Comparison of ENCODE assay signal across 24 cellular contexts in genomic region chr6:105747823-105748405, GRCh38.
"Had no signal": no experiment of that assay in that cellular context is flagged by ENCODE, and none has a peak within 500 bp of the region (broad histone marks: within the 10 kb centered on the region; RNA-seq: fewer than 3 reads in every experiment).

No MANE protein-coding gene starts in this region.

- H3K4me1 Mint-ChIP-seq: central memory CD8-positive, alpha-beta T cell had no signal

- H3K27ac ChIP-seq: breast epithelium, SK-N-MC had no signal

- H3K4me3 ChIP-seq: breast epithelium, SK-N-MC had no signal

- ATAC-seq: activated CD8-positive, alpha-beta T cell treated with anti-CD3 and anti-CD28 coated beads, Interleukin-2, amount 10 ng/mL, durations not matched to agents 7 days and 5 days; WTC11 had no signal

- DNase-seq: activated CD4-positive, alpha-beta T cell treated with anti-CD3 and anti-CD28 coated beads for 48 hours; activated CD4-positive, alpha-beta T cell treated with anti-CD3 and anti-CD28 coated beads, Interleukin-2, amount 50 U/mL, for 4 hours; activated CD4-positive, CD25-positive, alpha-beta regulatory T cell treated with anti-CD3 and anti-CD28 coated beads, Interleukin-2, amount 50 U/mL, for 72 hours; activated CD8-positive, alpha-beta memory T cell treated with anti-CD3 and anti-CD28 coated beads, Interleukin-2, amount 50 U/mL, for 48 hours; activated CD8-positive, alpha-beta T cell treated with anti-CD3 and anti-CD28 coated beads, Interleukin-2, amount 10 ng/mL, durations not matched to agents 7 days and 5 days; activated effector memory CD4-positive, alpha-beta T cell treated with Interleukin-2 at 50 U/mL for 16 hours; activated naive CD4-positive, alpha-beta T cell; activated T-cell treated with anti-CD3 and anti-CD28 coated beads, Interleukin-2, amount 50 U/mL, for 1 hour; aorta; Kasumi-1; NCI-H1092; NCI-H1417; NCI-H1930; NCI-H2171; NCI-H2227 treated with DMSO at 0.1 percent for 48 hours; NCI-H526; NCI-H82; T-helper 1 cell had no signal

- H3K27me3 ChIP-seq: breast epithelium had no signal

- H3K27ac Mint-ChIP-seq: activated CD8-positive, alpha-beta T cell treated with anti-CD3 and anti-CD28 coated beads, Interleukin-2, amount 10 ng/mL, durations not matched to agents 7 days and 5 days; activated naive CD4-positive, alpha-beta T cell treated with anti-CD3 and anti-CD28 coated beads, Interleukin-2, amount 50 U/mL, for 24 hours; activated T-helper 1 cell treated with anti-CD3 and anti-CD28 coated beads, Interleukin-12 subunit alpha, Interleukin-12 subunit beta, Interleukin-2, Interleukin-4 antibody, amounts not matched to agents 30 ng/mL and 10 ng/mL and 1 ng/mL, durations not matched to agents 14 hours and 24 hours and 36 hours; WTC11 had no signal

- H3K36me3 ChIP-seq: breast epithelium had no signal

- H3K9me3 ChIP-seq: breast epithelium had no signal

- H3K4me1 ChIP-seq: breast epithelium had no signal

- H3K27me3 Mint-ChIP-seq: central memory CD8-positive, alpha-beta T cell had no signal

- H3K4me3 Mint-ChIP-seq: activated CD8-positive, alpha-beta T cell treated with anti-CD3 and anti-CD28 coated beads, Interleukin-2, amount 10 ng/mL, durations not matched to agents 7 days and 5 days; activated naive CD4-positive, alpha-beta T cell treated with anti-CD3 and anti-CD28 coated beads, Interleukin-2, amount 50 U/mL, for 24 hours; activated T-helper 1 cell treated with anti-CD3 and anti-CD28 coated beads, Interleukin-12 subunit alpha, Interleukin-12 subunit beta, Interleukin-2, Interleukin-4 antibody, amounts not matched to agents 30 ng/mL and 10 ng/mL and 1 ng/mL, durations not matched to agents 14 hours and 24 hours and 36 hours; central memory CD8-positive, alpha-beta T cell; WTC11 had no signal

- H3K9me3 Mint-ChIP-seq: activated naive CD4-positive, alpha-beta T cell treated with anti-CD3 and anti-CD28 coated beads, Interleukin-2, amount 50 U/mL, for 24 hours; central memory CD8-positive, alpha-beta T cell had no signal
